ENCODE assay signal across 17 cellular contexts in genomic region chr2:9278439-9278838, GRCh38.
"Had no signal": no experiment of that assay in that cellular context is flagged by ENCODE, and none has a peak within 500 bp of the region (broad histone marks: within the 10 kb centered on the region; RNA-seq: fewer than 3 reads in every experiment).

No MANE protein-coding gene starts in this region.

- H3K27me3 Mint-ChIP-seq: dendritic cell treated with granulocyte-macrophage colony-stimulating factor and Interleukin-4, amounts not matched to agents 40 ng/mL and 50 ng/mL, for 4 days had no signal

- H3K9me3 ChIP-seq: lower lobe of right lung had no signal

- H3K27ac ChIP-seq: lower lobe of right lung had no signal

- H3K9me3 Mint-ChIP-seq: activated naive CD8-positive, alpha-beta T cell treated with anti-CD3 and anti-CD28 coated beads for 36 hours; dendritic cell treated with granulocyte-macrophage colony-stimulating factor and Interleukin-4, amounts not matched to agents 40 ng/mL and 50 ng/mL, for 4 days; natural killer cell treated with Interleukin-12 subunit alpha and Interleukin-12 subunit beta and Interleukin-15 and Interleukin-18, amount 100 ng/mL, for 72 hours; WTC11 had no signal

- DNase-seq: activated CD4-positive, alpha-beta T cell treated with anti-CD3 and anti-CD28 coated beads for 36 hours; activated CD4-positive, alpha-beta T cell treated with anti-CD3 and anti-CD28 coated beads, Interleukin-2, amount 50 U/mL, for 48 hours; activated naive CD4-positive, alpha-beta T cell; activated naive CD8-positive, alpha-beta T cell treated with anti-CD3 and anti-CD28 coated beads for 36 hours; amniotic stem cell; effector CD8-positive, alpha-beta T cell; foreskin fibroblast; hippocampal formation; islet precursor cell; lower lobe of right lung; stimulated activated CD4-positive, alpha-beta T cell treated with anti-CD3 and anti-CD28 coated beads, Interleukin-12 subunit alpha, Interleukin-12 subunit beta, amount 100 ng/mL, for 4 hours; stimulated activated CD4-positive, alpha-beta T cell treated with anti-CD3 and anti-CD28 coated beads, Interleukin-1b, Interleukin-23, amount 100 ng/mL, for 48 hours; stimulated activated CD8-positive, alpha-beta memory T cell treated with anti-CD3 and anti-CD28 coated beads, Interleukin-4, amount 100 ng/mL, for 48 hours; stimulated activated naive CD4-positive, alpha-beta T cell had no signal

- H3K27ac Mint-ChIP-seq: activated CD4-positive, alpha-beta T cell treated with anti-CD3 and anti-CD28 coated beads for 36 hours; activated naive CD8-positive, alpha-beta T cell treated with anti-CD3 and anti-CD28 coated beads for 36 hours; dendritic cell treated with granulocyte-macrophage colony-stimulating factor and Interleukin-4, amounts not matched to agents 40 ng/mL and 50 ng/mL, for 4 days; natural killer cell treated with Interleukin-12 subunit alpha and Interleukin-12 subunit beta and Interleukin-15 and Interleukin-18, amount 100 ng/mL, for 72 hours; WTC11 had no signal

- ATAC-seq: activated CD4-positive, alpha-beta T cell treated with anti-CD3 and anti-CD28 coated beads for 36 hours; lower lobe of right lung; natural killer cell treated with Interleukin-12 subunit alpha and Interleukin-12 subunit beta and Interleukin-15 and Interleukin-18, amount 100 ng/mL, for 72 hours; WTC11 had no signal

- H3K4me3 ChIP-seq: lower lobe of right lung had no signal

- H3K36me3 Mint-ChIP-seq: activated naive CD8-positive, alpha-beta T cell treated with anti-CD3 and anti-CD28 coated beads for 36 hours; natural killer cell treated with Interleukin-12 subunit alpha and Interleukin-12 subunit beta and Interleukin-15 and Interleukin-18, amount 100 ng/mL, for 72 hours; WTC11 had no signal

- H3K4me3 Mint-ChIP-seq: activated CD4-positive, alpha-beta T cell treated with anti-CD3 and anti-CD28 coated beads for 36 hours; activated naive CD8-positive, alpha-beta T cell treated with anti-CD3 and anti-CD28 coated beads for 36 hours; dendritic cell treated with granulocyte-macrophage colony-stimulating factor and Interleukin-4, amounts not matched to agents 40 ng/mL and 50 ng/mL, for 4 days; natural killer cell treated with Interleukin-12 subunit alpha and Interleukin-12 subunit beta and Interleukin-15 and Interleukin-18, amount 100 ng/mL, for 72 hours; WTC11 had no signal

- H3K4me1 Mint-ChIP-seq: activated CD4-positive, alpha-beta T cell treated with anti-CD3 and anti-CD28 coated beads for 36 hours; activated naive CD8-positive, alpha-beta T cell treated with anti-CD3 and anti-CD28 coated beads for 36 hours had no signal
